In genomic region chr7:101814081-101814995, GRCh38 we compare ENCODE assay signal across 8 cellular contexts. TPM values are rescaled to one million over a fixed set of nuclear protein-coding genes. Genes with fewer than 3 reads are reported as not detected.
DNase-seq lines count a peak whose midpoint lies in the region; ATAC-seq, FAIRE-seq and TF ChIP-seq lines count a peak whose summit lies in the region.

No MANE protein-coding gene starts in this region.

- TF ChIP-seq EP300 in H1 (IDR thresholded peaks at IDR 0.05; ENCODE audit: borderline replicate concordance in 1 of 2, low read depth in 2 of 2, low read length in 2 of 2) = no peak

- no peak for TF ChIP-seq POLR2A in H1 (IDR thresholded peaks at IDR 0.05; ENCODE audit: control extremely low read depth in 1 of 2, low read depth in 2 of 2, low read length in 2 of 2)

- H4K91ac ChIP-seq in H1 (replicated peaks; ENCODE audit: insufficient read length, low read length) = no peak overlapping the region

- POLR2A ChIA-PET in activated CD4-positive, alpha-beta memory T cell treated with anti-CD3 and anti-CD28 coated beads, Interleukin-2, amount 10 ng/mL, durations not matched to agents 7 days and 5 days (lab: Charles Lee) = interaction anchor here (1.0 to 1.6 kb wide), 4 partner anchors 43 to 939 kb away, joined by 3 to 8 read pairs (median 4); partner anchors contain the start of gene SRRT
- POLR2A ChIA-PET in H1 (lab: Charles Lee; ENCODE audit: partially characterized antibody) = interaction anchor here (0.8 to 1.2 kb wide), 3 partner anchors 9 to 239 kb away, joined by 3 to 4 read pairs (median 4); no protein-coding TSS in a partner anchor

- peak; percentile 49 to 74 for TF ChIP-seq RAD21 in H1 (IDR thresholded peaks at IDR 0.05 in 1 of 2, conservative IDR thresholded peaks at IDR 0.05 in 1 of 2; ENCODE audit: low read depth in 2 of 2, low read length in 2 of 2)

- no peak overlapping the region for H2BK120ac ChIP-seq in H1 (replicated peaks; ENCODE audit: low read depth, low read length)

- peaks cover 15% of the 10 kb centered on the region for H3K4me1 Mint-ChIP-seq in activated CD4-positive, alpha-beta memory T cell treated with anti-CD3 and anti-CD28 coated beads, Interleukin-2, amount 10 ng/mL, durations not matched to agents 7 days and 5 days

- no peak overlapping the region for H3K14ac ChIP-seq in H1 (ENCODE audit: insufficient read length)

- H3K79me2 ChIP-seq in H1 (ENCODE audit: control insufficient read depth in 1 of 2, insufficient read depth in 2 of 2, low read length in 2 of 2) = peaks cover 14 to 28% of the 10 kb centered on the region in 2 experiments

- peaks cover 0 to 14% (median 7%) of the 10 kb centered on the region in 4 experiments; a peak in 6 of 7 replicates for H3K27me3 ChIP-seq in H1 (replicated peaks in 1 of 4; ENCODE audit: control insufficient read depth in 3 of 4, extremely low read depth in 1 of 4, insufficient read depth in 3 of 4, low read length in 3 of 4)

- no peaks in the 10 kb centered on the region for H3K79me1 ChIP-seq in H1 (ENCODE audit: low read depth, low read length)

- peak overlapping the region; percentile 54 to 88 (median 65) for H3K4me3 ChIP-seq in H1 (ENCODE audit: extremely low read depth in 1 of 4, insufficient read depth in 2 of 4, low read depth in 3 of 4, low read length in 4 of 4)

- no peak overlapping the region for H2BK15ac ChIP-seq in H1 (ENCODE audit: low read length)

- H3K36me3 Mint-ChIP-seq in activated CD4-positive, alpha-beta memory T cell treated with anti-CD3 and anti-CD28 coated beads, Interleukin-2, amount 10 ng/mL, durations not matched to agents 7 days and 5 days (ENCODE audit: low read depth) = no peaks in the 10 kb centered on the region

- no peaks in the 10 kb centered on the region for H3K9me3 Mint-ChIP-seq in activated CD4-positive, alpha-beta memory T cell treated with anti-CD3 and anti-CD28 coated beads, Interleukin-2, amount 10 ng/mL, durations not matched to agents 7 days and 5 days

- H3K4ac ChIP-seq in H1 (replicated peaks; ENCODE audit: insufficient read length, low read depth, low read length) = peak overlapping the region; percentile 65

- no peaks in the 10 kb centered on the region for H3K9me3 ChIP-seq in H1 (ENCODE audit: insufficient read depth in 2 of 2, low read depth in 1 of 2, low read length in 1 of 2)

- peak overlapping the region; percentile 91 to 95 for H3K4me2 ChIP-seq in H1 (ENCODE audit: insufficient read depth in 1 of 2, low read depth in 2 of 2, low read length in 2 of 2)

- H3K36me3 ChIP-seq in H1 (ENCODE audit: control insufficient read depth in 2 of 4, insufficient read depth in 4 of 4, low read length in 3 of 4) = no peaks in the 10 kb centered on the region

- H3K18ac ChIP-seq in H1 (ENCODE audit: extremely low read depth, low read length) = no peak overlapping the region

- H2AFZ ChIP-seq in H1 (ENCODE audit: low read length) = no peak overlapping the region

- 3% methylated on average over 54 of the region's 74 CpGs; no CpG with 5 or more reads in 1 of the 2 experiments for WGBS in H1 (ENCODE audit: extremely low coverage in 1 of 2, insufficient coverage in 1 of 2, insufficient read length in 1 of 2, insufficient replicate concordance in 2 of 2, low coverage in 1 of 2, low lambda C conversion rate in 2 of 2, missing lambda C conversion rate in 1 of 2), 2 experiments

- peaks cover 9% of the 10 kb centered on the region; the same call in 1 of the 2 replicates for H3K23me2 ChIP-seq in H1 (ENCODE audit: low read depth, low read length)

- no peak overlapping the region for H3K9ac ChIP-seq in H1 (replicated peaks in 1 of 4; ENCODE audit: extremely low read depth in 1 of 4, low read depth in 3 of 4, low read length in 3 of 4)

- CTCF ChIA-PET in activated CD4-positive, alpha-beta memory T cell treated with anti-CD3 and anti-CD28 coated beads, Interleukin-2, amount 10 ng/mL, durations not matched to agents 7 days and 5 days (lab: Charles Lee) = interaction anchor here (0.6 to 1.6 kb wide), 9 partner anchors 9 to 176 kb away, joined by 3 to 14 read pairs (median 3); no protein-coding TSS in a partner anchor
- CTCF ChIA-PET in H1 (lab: Charles Lee; ENCODE audit: partially characterized antibody) = interaction anchor here (0.6 to 1.6 kb wide), 7 partner anchors 9 to 271 kb away, joined by 3 to 9 read pairs (median 3); no protein-coding TSS in a partner anchor

- peak in 9 of 14 donors; percentile 13 to 63 (median 43) for DNase-seq in C1 segment of cervical spinal cord (lab: John Stamatoyannopoulos, UW)
- peak; percentile 30 for DNase-seq in NCI-H226
- DNase-seq in activated CD4-positive, alpha-beta memory T cell treated with anti-CD3 and anti-CD28 coated beads, Interleukin-2, amount 10 ng/mL, durations not matched to agents 7 days and 5 days = peak; percentile 55
- DNase-seq in H1 (ENCODE audit: low read depth in 1 of 2, low spot score in 2 of 2) = peak in 1 of 2 experiments; percentile 78
- DNase-seq in medulla oblongata (ENCODE audit: extremely low spot score) = peak; percentile 67
- DNase-seq in stimulated activated CD8-positive, alpha-beta memory T cell treated with anti-CD3 and anti-CD28 coated beads, Interleukin-12 subunit alpha, Interleukin-12 subunit beta, amount 100 ng/mL, for 4 hours (ENCODE audit: low read depth) = peak; percentile 33

- no peak overlapping the region for H3K27ac ChIP-seq in H1 (ENCODE audit: low read depth, low read length)

- peaks cover 6 to 10% of the 10 kb centered on the region in 2 experiments for H4K20me1 ChIP-seq in H1 (replicated peaks in 1 of 2; ENCODE audit: control insufficient read depth in 1 of 2, insufficient read depth in 2 of 2, low read length in 2 of 2)

- H2BK12ac ChIP-seq in H1 (ENCODE audit: low read depth, low read length) = 0 out of 2 replicates have a peak overlapping the region, but pooled peaks have one; percentile 39

- H3K4me1 ChIP-seq in H1 (replicated peaks in 1 of 4; ENCODE audit: control insufficient read depth in 3 of 4, insufficient read depth in 4 of 4, low read length in 3 of 4) = peaks cover 4 to 12% (median 7%) of the 10 kb centered on the region in 4 experiments

- 0 out of 2 replicates have a peak overlapping the region, but pooled peaks have one; percentile 73 for H4K8ac ChIP-seq in H1 (ENCODE audit: extremely low read depth, insufficient read depth, low read length)

- no peak overlapping the region for H2BK20ac ChIP-seq in H1 (ENCODE audit: low read length)

- no peak overlapping the region for H4K5ac ChIP-seq in H1 (ENCODE audit: insufficient read length, low read depth, low read length)

- H3K27me3 Mint-ChIP-seq in activated CD4-positive, alpha-beta memory T cell treated with anti-CD3 and anti-CD28 coated beads, Interleukin-2, amount 10 ng/mL, durations not matched to agents 7 days and 5 days = peaks cover 25% of the 10 kb centered on the region

- H2AK5ac ChIP-seq in H1 (ENCODE audit: low read depth, low read length) = no peak overlapping the region

- peak overlapping the region; percentile 58 for H3K27ac Mint-ChIP-seq in activated CD4-positive, alpha-beta memory T cell treated with anti-CD3 and anti-CD28 coated beads, Interleukin-2, amount 10 ng/mL, durations not matched to agents 7 days and 5 days

- no peak for FAIRE-seq in H1 (lab: Jason Lieb, UNC)

- H2BK5ac ChIP-seq in H1 (ENCODE audit: low read depth, low read length) = no peak overlapping the region

- TF ChIP-seq CTCF in H1 (IDR thresholded peaks at IDR 0.05; ENCODE audit: control extremely low read depth in 1 of 3, insufficient read depth in 1 of 3, low read depth in 1 of 3, low read length in 3 of 3) = peak; percentile 50 to 63 (median 57)

- no peak overlapping the region for H3K56ac ChIP-seq in H1 (replicated peaks; ENCODE audit: insufficient read length, low read depth, low read length)

- ATAC-seq in GM21515 (IDR thresholded peaks at IDR 0.05; ENCODE audit: unreplicated experiment) (peak; percentile 38), GM21390 (IDR thresholded peaks at IDR 0.05; ENCODE audit: unreplicated experiment) (no peak)

- H3K4me3 Mint-ChIP-seq in activated CD4-positive, alpha-beta memory T cell treated with anti-CD3 and anti-CD28 coated beads, Interleukin-2, amount 10 ng/mL, durations not matched to agents 7 days and 5 days = peak overlapping the region; percentile 78

- no peak overlapping the region for H3K23ac ChIP-seq in H1 (ENCODE audit: insufficient read length)

TF ChIP-seq in H1, 55 proteins besides CTCF, POLR2A, EP300 and RAD21 (continues in another document):
- TF ChIP-seq EZH2 (IDR thresholded peaks at IDR 0.05; ENCODE audit: low read depth, low read length, severe bottlenecking) (peak; percentile 25), SP2 (IDR thresholded peaks at IDR 0.05; ENCODE audit: low read length) (no peak), TBP (IDR thresholded peaks at IDR 0.05; ENCODE audit: low read depth, low read length) (no peak), BACH1 (IDR thresholded peaks at IDR 0.05; ENCODE audit: low read length) (peak; percentile 52; the same call in 1 of the 2 replicates), CREB1 (IDR thresholded peaks at IDR 0.05) (no peak), CBX5 (IDR thresholded peaks at IDR 0.05; ENCODE audit: low read depth, low read length) (no peak), NRF1 (IDR thresholded peaks at IDR 0.05; ENCODE audit: low read depth, low read length) (no peak), USF2 (IDR thresholded peaks at IDR 0.05; ENCODE audit: low read length) (no peak), HDAC2 (IDR thresholded peaks at IDR 0.05; ENCODE audit: borderline replicate concordance in 1 of 2, low read depth in 2 of 2, low read length in 2 of 2) (peak in 1 of 2 experiments; percentile 69; a peak in 2 of 4 replicates), TEAD4 (IDR thresholded peaks at IDR 0.05; ENCODE audit: low read depth, low read length) (0 out of 2 replicates have a peak, but pooled peaks have one; percentile 2)

RNA-seq across cellular contexts. Expression of gene CUX1, which starts 3.1 kb away (rescaled TPM):
- 10 to 100 TPM; 21.1 to 22.4 TPM for total RNA-seq in activated CD4-positive, alpha-beta memory T cell treated with anti-CD3 and anti-CD28 coated beads, Interleukin-2, amount 10 ng/mL, durations not matched to agents 7 days and 5 days
- 53.8 and 65.9 TPM in 2 replicates for total RNA-seq in H1 (2021; fragmentation: NEBNext Ultra II Directional; extraction: Animal tissue kit (Norgen Biotek cat#: 25700))
- 21.6 and 33.1 TPM in 2 replicates for polyA plus RNA-seq in H1 (2011; rRNA removed)
- polyA plus RNA-seq in H1 (2011; cell fraction: cytosol; rRNA removed) = 17.0 TPM
- polyA plus RNA-seq in H1 (2011; cell fraction: nucleus; rRNA removed) = 36.0 TPM
- polyA plus RNA-seq in H1 (2012, experiment 1 of 2) = 21.0 to 31.0 TPM (median 29.1 TPM) in 4 replicates
- 18.8 TPM for polyA plus RNA-seq in H1 (2012, experiment 2 of 2)
- 32.6 TPM for polyA plus RNA-seq in H1 (2013, experiment 1 of 2)
- 35.1 TPM for polyA plus RNA-seq in H1 (2013, experiment 2 of 2)
- polyA minus RNA-seq in H1 (2011; rRNA and poly(A)+ RNA removed) = 34.6 and 44.1 TPM in 2 replicates
- polyA minus RNA-seq in H1 (2011; cell fraction: cytosol; rRNA and poly(A)+ RNA removed) = 30.0 TPM
- polyA minus RNA-seq in H1 (2011; cell fraction: nucleus; rRNA and poly(A)+ RNA removed) = 71.2 TPM
